Comparison of ENCODE assay signal across 27 cellular contexts in genomic region chr4:133968174-133968573, GRCh38.
A peak's percentile ranks its signal among the peaks of the same experiment; 100 is the strongest.
DNase-seq lines count a peak whose midpoint lies in the region; ATAC-seq, FAIRE-seq and TF ChIP-seq lines count a peak whose summit lies in the region.
"Had no signal": no experiment of that assay in that cellular context is flagged by ENCODE, and none has a peak within 500 bp of the region (broad histone marks: within the 10 kb centered on the region; RNA-seq: fewer than 3 reads in every experiment).

No MANE protein-coding gene starts in this region.

- intact Hi-C loops in left ventricle myocardium superior (cut with micrococcal nuclease), result no loop called here

- H3K27ac ChIP-seq in OCI-LY1 (ENCODE audit: low read depth, low read length, poor library complexity, severe bottlenecking), result no peak overlapping the region
- H3K27ac ChIP-seq: A549; BLaER1 treated with 17β-estradiol and CSF1 and Interleukin-3, amounts not matched to agents 10 nM and 100 nM; RWPE1 had no signal

- FAIRE-seq in HTR-8/SVneo (lab: Jason Lieb, UNC), result no peak
- FAIRE-seq: A549, G401.6 had no signal

- H3K79me2 ChIP-seq in OCI-LY1 (ENCODE audit: insufficient read depth, low read length), result no peaks in the 10 kb centered on the region

- H2AFZ ChIP-seq in OCI-LY1 (ENCODE audit: low read length), result peak overlapping the region; percentile 30; the same call in 1 of the 2 replicates
- H2AFZ ChIP-seq: GM23338 had no signal

- no peaks in the 10 kb centered on the region for H3K27me3 ChIP-seq in OCI-LY1 (ENCODE audit: insufficient read depth, low read length)
- H3K27me3 ChIP-seq: BLaER1 treated with 17β-estradiol and CSF1 and Interleukin-3, amounts not matched to agents 10 nM and 100 nM had no signal

- peaks cover 12% of the 10 kb centered on the region for H3K4me1 ChIP-seq in OCI-LY1 (ENCODE audit: insufficient read depth, low read length, severe bottlenecking)
- H3K4me1 ChIP-seq: A549, Caco-2 had no signal

- no peaks in the 10 kb centered on the region for H3K9me3 ChIP-seq in OCI-LY1 (ENCODE audit: low read length)
- H3K9me3 ChIP-seq: A549, Caco-2, SK-N-SH had no signal

- no peaks in the 10 kb centered on the region for H3K9me2 ChIP-seq in OCI-LY1 (ENCODE audit: low read depth, low read length)
- H3K9me2 ChIP-seq: SK-N-SH had no signal

- TF ChIP-seq CTCF in OCI-LY1 (IDR thresholded peaks at IDR 0.05; ENCODE audit: low read length) (no peak), fibroblast of pulmonary artery (IDR thresholded peaks at IDR 0.05; ENCODE audit: low read length, missing control alignments) (no peak)

- H3K4me3 ChIP-seq in OCI-LY1 (ENCODE audit: low read depth, low read length, poor library complexity, severe bottlenecking) (no peak overlapping the region), fibroblast of pulmonary artery (replicated peaks; ENCODE audit: low read depth, low read length) (no peak overlapping the region)
- H3K4me3 ChIP-seq: A549; BLaER1 treated with 17β-estradiol and CSF1 and Interleukin-3, amounts not matched to agents 10 nM and 100 nM; GM23338 had no signal

- H4K20me1 ChIP-seq in OCI-LY1 (ENCODE audit: insufficient read depth, low read length), result no peaks in the 10 kb centered on the region
- H4K20me1 ChIP-seq: BLaER1 treated with 17β-estradiol and CSF1 and Interleukin-3, amounts not matched to agents 10 nM and 100 nM had no signal

- no peak overlapping the region for H3K9ac ChIP-seq in OCI-LY1 (ENCODE audit: low read length)
- H3K9ac ChIP-seq: BLaER1 treated with 17β-estradiol and CSF1 and Interleukin-3, amounts not matched to agents 10 nM and 100 nM; SK-N-SH had no signal

- peak; percentile 86 for ATAC-seq in left ventricle myocardium superior
- no peak for ATAC-seq in stimulated activated naive CD8-positive, alpha-beta T cell treated with anti-CD3 and anti-CD28 coated beads, Interleukin-15, Interleukin-2, amounts not matched to agents 100 U/mL and 50 U/mL, for 24 hours
- ATAC-seq: A549, GM23338, Panc1 had no signal

- DNase-seq in HT-29 (ENCODE audit: low spot score) (peak; percentile 72), fibroblast of pulmonary artery (ENCODE audit: low read depth) (peak; percentile 26), left ventricle myocardium superior (no peak), NCI-H187 (lab: John Stamatoyannopoulos, UW) (no peak), HTR-8/SVneo (ENCODE audit: insufficient read length, low spot score) (no peak)
- DNase-seq in stimulated activated naive CD8-positive, alpha-beta T cell treated with anti-CD3 and anti-CD28 coated beads, Interleukin-15, Interleukin-2, amounts not matched to agents 100 U/mL and 50 U/mL, for 24 hours, result no peak
- no peak for DNase-seq in activated CD4-positive, alpha-beta T cell treated with anti-CD3 and anti-CD28 coated beads, Interleukin-2, amount 50 U/mL, for 4 hours
- DNase-seq: AML-193; Caco-2; CD4-positive, alpha-beta memory T cell; H9; NCI-H1092; NCI-H1417 treated with DMSO at 0.1 percent for 48 hours; NCI-H1694 treated with DMSO at 0.1 percent for 48 hours; NCI-H2081 treated with DMSO at 0.1 percent for 48 hours; NCI-H2171; NCI-H345; NCI-H510A treated with DMSO at 0.1 percent for 48 hours; SIG-M5; SK-N-SH had no signal

- H3K4me2 ChIP-seq in OCI-LY1 (ENCODE audit: low read length), result no peak overlapping the region
- H3K4me2 ChIP-seq: A549; BLaER1 treated with 17β-estradiol and CSF1 and Interleukin-3, amounts not matched to agents 10 nM and 100 nM; GM23338; SK-N-SH had no signal

- no peaks in the 10 kb centered on the region for H3F3A ChIP-seq in OCI-LY1 (ENCODE audit: insufficient read depth, low read length)

- no peaks in the 10 kb centered on the region for H3K36me3 ChIP-seq in OCI-LY1 (ENCODE audit: insufficient read depth, low read length)
- H3K36me3 ChIP-seq: BLaER1 treated with 17β-estradiol and CSF1 and Interleukin-3, amounts not matched to agents 10 nM and 100 nM had no signal

Comparison
In these comparisons a context has a peak if more than half of its experiments do, and no peak if none do; other contexts are left out.
1. DNase-seq: peak in HT-29 (single experiment) and fibroblast of pulmonary artery (single experiment); none in left ventricle myocardium superior (single experiment), NCI-H187 (0 of 2), stimulated activated naive CD8-positive, alpha-beta T cell treated with anti-CD3 and anti-CD28 coated beads, Interleukin-15, Interleukin-2, amounts not matched to agents 100 U/mL and 50 U/mL, for 24 hours (single experiment), HTR-8/SVneo (single experiment) and activated CD4-positive, alpha-beta T cell treated with anti-CD3 and anti-CD28 coated beads, Interleukin-2, amount 50 U/mL, for 4 hours (0 of 2).